23 cellular contexts compared by ENCODE assay signal in the genomic region with DNA sequence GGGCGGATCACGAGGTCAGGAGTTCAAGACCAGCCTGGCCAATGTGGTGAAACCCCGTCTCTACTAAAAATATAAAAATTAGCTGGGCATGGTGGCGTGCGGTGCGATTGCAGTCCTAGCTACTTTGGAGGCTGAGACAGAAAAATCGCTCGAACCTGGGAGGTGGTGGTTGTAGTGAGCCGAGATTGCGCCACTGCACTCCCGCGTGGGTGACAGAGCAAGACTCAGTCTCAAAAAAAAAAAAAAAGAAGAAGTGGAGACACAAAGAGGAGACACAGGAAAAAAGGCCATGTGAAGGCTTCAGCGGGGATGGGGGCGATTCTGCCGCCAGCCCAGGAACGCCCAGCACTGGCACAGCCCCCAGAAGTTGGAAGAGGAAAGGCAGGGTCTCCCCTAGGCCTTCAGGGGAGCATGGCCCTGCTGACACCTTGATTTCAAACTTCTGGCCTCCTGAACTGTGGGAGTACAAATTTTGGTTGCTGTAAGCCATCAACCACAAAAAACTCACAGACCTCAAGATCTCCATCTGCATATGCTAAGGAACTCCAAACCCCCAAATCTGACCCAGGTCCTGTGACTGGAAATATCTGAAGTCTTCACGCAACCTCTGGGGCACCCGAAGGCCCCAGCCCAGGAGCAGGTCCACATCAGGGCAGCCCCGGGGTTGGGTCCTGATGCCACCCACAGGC. TPM values are rescaled to one million over a fixed set of nuclear protein-coding genes. Genes with fewer than 3 reads are reported as not detected.
DNase-seq lines count a peak whose midpoint lies in the region; ATAC-seq and TF ChIP-seq lines count a peak whose summit lies in the region.
"Had no signal": no experiment of that assay in that cellular context is flagged by ENCODE, and none has a peak within 500 bp of the region (broad histone marks: within the 10 kb centered on the region; RNA-seq: fewer than 3 reads in every experiment).

No MANE protein-coding gene starts in this region.

- H3K18ac ChIP-seq in mesenchymal stem cell (ENCODE audit: low read depth in 1 of 2, low read length in 2 of 2) = no peak overlapping the region

- H3K36me3 Mint-ChIP-seq in activated CD4-positive, alpha-beta T cell treated with anti-CD3 and anti-CD28 coated beads, Interleukin-2, amount 10 ng/mL, durations not matched to agents 24 days and 14 days (ENCODE audit: low read depth) = peaks cover 15% of the 10 kb centered on the region

- peak overlapping the region; percentile 48 for H4K91ac ChIP-seq in mesenchymal stem cell (ENCODE audit: low read length)

- H3K4me3 ChIP-seq in heart right ventricle (no peak overlapping the region), mesenchymal stem cell (ENCODE audit: insufficient read depth in 1 of 2, low read depth in 1 of 2, low read length in 2 of 2) (no peak overlapping the region)
- H3K4me3 ChIP-seq: A549, heart left ventricle, lung had no signal

- H3K4me1 ChIP-seq in heart right ventricle (peaks cover 0 to 15% (median 0%) of the 10 kb centered on the region in 9 donors), mesenchymal stem cell (ENCODE audit: control insufficient read depth, insufficient read depth, low read depth, low read length) (peaks cover 5% of the 10 kb centered on the region)
- H3K4me1 ChIP-seq: A549 had no signal

- H3K27me3 ChIP-seq in heart right ventricle (no peaks in the 10 kb centered on the region), mesenchymal stem cell (ENCODE audit: control insufficient read depth in 1 of 2, insufficient read depth in 1 of 2, low read length in 2 of 2) (no peaks in the 10 kb centered on the region)
- H3K27me3 ChIP-seq: heart left ventricle had no signal

- no peak overlapping the region for H3K9ac ChIP-seq in mesenchymal stem cell (ENCODE audit: low read length)

- H4K8ac ChIP-seq in mesenchymal stem cell (ENCODE audit: low read length) = no peak overlapping the region

- H2BK15ac ChIP-seq in mesenchymal stem cell (ENCODE audit: low read depth, poor library complexity, severe bottlenecking) = no peak overlapping the region

- H3K36me3 ChIP-seq in heart right ventricle (peaks cover 0 to 100% (median 33%) of the 10 kb centered on the region in 9 donors), mesenchymal stem cell (ENCODE audit: control insufficient read depth in 1 of 2, insufficient read depth in 2 of 2, low read depth in 1 of 2, low read length in 2 of 2) (peaks cover 94 to 95% of the 10 kb centered on the region in 2 experiments)

- H3K9me3 ChIP-seq in heart right ventricle (no peaks in the 10 kb centered on the region), mesenchymal stem cell (ENCODE audit: control insufficient read depth, low read length) (no peaks in the 10 kb centered on the region)
- H3K9me3 ChIP-seq: A549, heart left ventricle had no signal

- H3K27me3 Mint-ChIP-seq in activated CD4-positive, alpha-beta T cell treated with anti-CD3 and anti-CD28 coated beads, Interleukin-2, amount 10 ng/mL, durations not matched to agents 24 days and 14 days = no peaks in the 10 kb centered on the region
- H3K27me3 Mint-ChIP-seq: activated naive CD8-positive, alpha-beta T cell treated with anti-CD3 and anti-CD28 coated beads for 36 hours; CD4-positive, alpha-beta memory T cell; effector memory CD8-positive, alpha-beta T cell; stimulated activated naive CD8-positive, alpha-beta T cell treated with anti-CD3 and anti-CD28 coated beads, Interleukin-15, amount 100 ng/mL, for 72 hours had no signal

- no peak overlapping the region for H3K23ac ChIP-seq in mesenchymal stem cell (ENCODE audit: low read length in 2 of 2)

- H3K4ac ChIP-seq in mesenchymal stem cell (ENCODE audit: low read depth in 1 of 2, low read length in 2 of 2) = no peak overlapping the region

- no peak for TF ChIP-seq CTCF in heart right ventricle (IDR thresholded peaks at IDR 0.05)

- no peak overlapping the region for H3K27ac Mint-ChIP-seq in activated CD4-positive, alpha-beta T cell treated with anti-CD3 and anti-CD28 coated beads, Interleukin-2, amount 10 ng/mL, durations not matched to agents 24 days and 14 days
- H3K27ac Mint-ChIP-seq: activated naive CD8-positive, alpha-beta T cell treated with anti-CD3 and anti-CD28 coated beads for 36 hours; activated T-helper 1 cell treated with anti-CD3 and anti-CD28 coated beads, Interleukin-12 subunit alpha, Interleukin-12 subunit beta, Interleukin-2, Interleukin-4 antibody, amounts not matched to agents 30 ng/mL and 10 ng/mL and 1 ng/mL, durations not matched to agents 14 hours and 24 hours and 36 hours; effector memory CD8-positive, alpha-beta T cell had no signal

- H2BK120ac ChIP-seq in mesenchymal stem cell (ENCODE audit: low read depth, low read length) = no peak overlapping the region

- H3K27ac ChIP-seq in heart right ventricle = peak overlapping the region in 1 of 10 donors; percentile 40
- H3K27ac ChIP-seq in mesenchymal stem cell (ENCODE audit: low read length, poor library complexity, severe bottlenecking) = no peak overlapping the region
- H3K27ac ChIP-seq: A549 had no signal

- DNase-seq in left ventricle myocardium superior = peak; percentile 51
- DNase-seq in heart right ventricle = no peak
- DNase-seq in SKM-1 (lab: John Stamatoyannopoulos, UW; ENCODE audit: unreplicated experiment) = peak; percentile 11
- no peak for DNase-seq in mesenchymal stem cell
- no peak for DNase-seq in activated CD4-positive, alpha-beta T cell treated with anti-CD3 and anti-CD28 coated beads, Interleukin-2, amount 10 ng/mL, durations not matched to agents 24 days and 14 days
- no peak for DNase-seq in NCI-H128 (lab: John Stamatoyannopoulos, UW; ENCODE audit: unreplicated experiment)
- DNase-seq in COLO829 (ENCODE audit: low spot score) = no peak
- DNase-seq: activated naive CD8-positive, alpha-beta T cell treated with anti-CD3 and anti-CD28 coated beads for 36 hours; CD4-positive, alpha-beta memory T cell; DMS53; effector memory CD8-positive, alpha-beta T cell; immature natural killer cell; IMR-90; MM.1S; NCI-H2029 treated with DMSO at 0.1 percent for 48 hours; NCI-H446 treated with DMSO at 0.1 percent for 48 hours; stimulated activated CD4-positive, alpha-beta T cell treated with anti-CD3 and anti-CD28 coated beads, Interleukin-2, amount 100 ng/mL, for 24 hours; stimulated activated naive CD8-positive, alpha-beta T cell treated with anti-CD3 and anti-CD28 coated beads, Interleukin-15, amount 100 ng/mL, for 72 hours had no signal

- no peak overlapping the region for H3K4me2 ChIP-seq in mesenchymal stem cell (ENCODE audit: low read length, poor library complexity, severe bottlenecking)
- H3K4me2 ChIP-seq: A549 had no signal

- no peak overlapping the region for H2AK5ac ChIP-seq in mesenchymal stem cell (ENCODE audit: low read length, severe bottlenecking)

- H3K9me3 Mint-ChIP-seq in activated CD4-positive, alpha-beta T cell treated with anti-CD3 and anti-CD28 coated beads, Interleukin-2, amount 10 ng/mL, durations not matched to agents 24 days and 14 days = no peaks in the 10 kb centered on the region
- H3K9me3 Mint-ChIP-seq: activated naive CD8-positive, alpha-beta T cell treated with anti-CD3 and anti-CD28 coated beads for 36 hours; activated T-helper 1 cell treated with anti-CD3 and anti-CD28 coated beads, Interleukin-12 subunit alpha, Interleukin-12 subunit beta, Interleukin-2, Interleukin-4 antibody, amounts not matched to agents 30 ng/mL and 10 ng/mL and 1 ng/mL, durations not matched to agents 14 hours and 24 hours and 36 hours; CD4-positive, alpha-beta memory T cell; effector memory CD8-positive, alpha-beta T cell; immature natural killer cell; stimulated activated naive CD8-positive, alpha-beta T cell treated with anti-CD3 and anti-CD28 coated beads, Interleukin-15, amount 100 ng/mL, for 72 hours had no signal

- no peaks in the 10 kb centered on the region for H3K4me1 Mint-ChIP-seq in activated CD4-positive, alpha-beta T cell treated with anti-CD3 and anti-CD28 coated beads, Interleukin-2, amount 10 ng/mL, durations not matched to agents 24 days and 14 days

- H2AFZ ChIP-seq in mesenchymal stem cell (ENCODE audit: low read depth, low read length) = no peak overlapping the region

- H3K79me1 ChIP-seq in mesenchymal stem cell (replicated peaks; ENCODE audit: low read length, poor library complexity, severe bottlenecking) = peaks cover 17% of the 10 kb centered on the region

- no peak for ATAC-seq in left ventricle myocardium superior
- ATAC-seq in heart right ventricle = no peak
- ATAC-seq in HG02759 (IDR thresholded peaks at IDR 0.05; ENCODE audit: unreplicated experiment) = no peak
- ATAC-seq: A549; effector memory CD8-positive, alpha-beta T cell; heart left ventricle had no signal

- no peak overlapping the region for H3K14ac ChIP-seq in mesenchymal stem cell (ENCODE audit: low read length in 2 of 2)

- no peak overlapping the region for H2BK12ac ChIP-seq in mesenchymal stem cell (ENCODE audit: low read length in 2 of 2)

- H2BK5ac ChIP-seq in mesenchymal stem cell (ENCODE audit: low read depth, low read length, poor library complexity, severe bottlenecking) = no peak overlapping the region

- H3K4me3 Mint-ChIP-seq in activated CD4-positive, alpha-beta T cell treated with anti-CD3 and anti-CD28 coated beads, Interleukin-2, amount 10 ng/mL, durations not matched to agents 24 days and 14 days = no peak overlapping the region
- H3K4me3 Mint-ChIP-seq: activated naive CD8-positive, alpha-beta T cell treated with anti-CD3 and anti-CD28 coated beads for 36 hours; activated T-helper 1 cell treated with anti-CD3 and anti-CD28 coated beads, Interleukin-12 subunit alpha, Interleukin-12 subunit beta, Interleukin-2, Interleukin-4 antibody, amounts not matched to agents 30 ng/mL and 10 ng/mL and 1 ng/mL, durations not matched to agents 14 hours and 24 hours and 36 hours; CD4-positive, alpha-beta memory T cell; effector memory CD8-positive, alpha-beta T cell; immature natural killer cell; stimulated activated naive CD8-positive, alpha-beta T cell treated with anti-CD3 and anti-CD28 coated beads, Interleukin-15, amount 100 ng/mL, for 72 hours had no signal

- 88 to 90% methylated on average over 19 of the region's 19 CpGs for WGBS in heart right ventricle, 2 donors
- 93% methylated on average over 19 of the region's 19 CpGs for WGBS in mesenchymal stem cell

- intact Hi-C loops in left ventricle myocardium superior (cut with micrococcal nuclease) (no loop called here), heart right ventricle (cut with DNase I) (loop anchor here in 1 of 10 donors (10.0 kb wide), 1 partner anchor 52 kb away; a partner anchor contains a TSS)
- intact Hi-C loops in activated CD4-positive, alpha-beta T cell treated with anti-CD3 and anti-CD28 coated beads, Interleukin-2, amount 10 ng/mL, durations not matched to agents 24 days and 14 days (cut with micrococcal nuclease) = no loop called here

RNA-seq across cellular contexts. Expression of a gene that starts 7.0 kb away (rescaled TPM):
- 11.4 TPM for total RNA-seq in left ventricle myocardium superior
- 10 to 100 TPM in 9 of 10 donors, 1 to 10 TPM in 1; 7.3 to 18.0 (median 14.0) TPM for total RNA-seq in heart right ventricle
- polyA plus RNA-seq in heart right ventricle = 10 to 100 TPM in 1 of 2 donors, 1 to 10 TPM in 1; 10.0 to 21.7 TPM
- 59.2 TPM for polyA plus RNA-seq in mesenchymal stem cell (2013, experiment 1 of 2)
- 59.8 TPM for polyA plus RNA-seq in mesenchymal stem cell (2013, experiment 2 of 2)
- 20.5 and 22.5 TPM in 2 replicates for total RNA-seq in activated CD4-positive, alpha-beta T cell treated with anti-CD3 and anti-CD28 coated beads, Interleukin-2, amount 10 ng/mL, durations not matched to agents 24 days and 14 days

RNA-seq across cellular contexts. Expression of a gene that starts 7.1 kb away (rescaled TPM):
- total RNA-seq in left ventricle myocardium superior = 10.6 TPM
- total RNA-seq in heart right ventricle = 1 to 10 TPM; 3.9 to 8.6 (median 5.1) TPM
- polyA plus RNA-seq in heart right ventricle = 1 to 10 TPM; 3.0 to 5.6 TPM
- polyA plus RNA-seq in mesenchymal stem cell (2013, experiment 1 of 2) = 16.2 TPM
- 15.6 TPM for polyA plus RNA-seq in mesenchymal stem cell (2013, experiment 2 of 2)
- 4.3 and 6.2 TPM in 2 replicates for total RNA-seq in activated CD4-positive, alpha-beta T cell treated with anti-CD3 and anti-CD28 coated beads, Interleukin-2, amount 10 ng/mL, durations not matched to agents 24 days and 14 days

RNA-seq across cellular contexts. Expression of a gene that starts 43.3 kb away (rescaled TPM):
- total RNA-seq in left ventricle myocardium superior = not detected
- total RNA-seq in heart right ventricle = under 1 TPM in 4 of 10 donors, not detected in 6; 0.11 to 0.33 (median 0.14) TPM
- under 1 TPM; 0.12 to 0.22 TPM for polyA plus RNA-seq in heart right ventricle
- 0.01 TPM for polyA plus RNA-seq in mesenchymal stem cell (2013, experiment 1 of 2)
- 0.07 TPM for polyA plus RNA-seq in mesenchymal stem cell (2013, experiment 2 of 2)
- total RNA-seq in activated CD4-positive, alpha-beta T cell treated with anti-CD3 and anti-CD28 coated beads, Interleukin-2, amount 10 ng/mL, durations not matched to agents 24 days and 14 days = not detected in 2 replicates
- total RNA-seq: activated naive CD8-positive, alpha-beta T cell treated with anti-CD3 and anti-CD28 coated beads for 36 hours; activated T-helper 1 cell treated with anti-CD3 and anti-CD28 coated beads, Interleukin-12 subunit alpha, Interleukin-12 subunit beta, Interleukin-2, Interleukin-4 antibody, amounts not matched to agents 30 ng/mL and 10 ng/mL and 1 ng/mL, durations not matched to agents 14 hours and 24 hours and 36 hours; IMR-90 had no signal
- polyA plus RNA-seq: immature natural killer cell, IMR-90 had no signal

RNA-seq across cellular contexts. Expression of a gene that starts 47.5 kb away (rescaled TPM):
- total RNA-seq in left ventricle myocardium superior (25.7 TPM), heart right ventricle (10 to 100 TPM; 26.0 to 97.0 (median 31.7) TPM)
- 10 to 100 TPM; 13.1 to 58.7 TPM for polyA plus RNA-seq in heart right ventricle
- polyA plus RNA-seq in mesenchymal stem cell (2013, experiment 1 of 2) = 21.7 TPM
- 18.9 TPM for polyA plus RNA-seq in mesenchymal stem cell (2013, experiment 2 of 2)
- 238 and 264 TPM in 2 replicates for total RNA-seq in activated CD4-positive, alpha-beta T cell treated with anti-CD3 and anti-CD28 coated beads, Interleukin-2, amount 10 ng/mL, durations not matched to agents 24 days and 14 days

Comparison
In these comparisons a context has a peak if more than half of its experiments do, and no peak if none do; other contexts are left out.
1. DNase-seq: peak in left ventricle myocardium superior (single experiment) and SKM-1 (single experiment); none in heart right ventricle (0 of 2), mesenchymal stem cell (single experiment), activated CD4-positive, alpha-beta T cell treated with anti-CD3 and anti-CD28 coated beads, Interleukin-2, amount 10 ng/mL, durations not matched to agents 24 days and 14 days (single experiment), NCI-H128 (single experiment) and COLO829 (single experiment).